In the genomic region with DNA sequence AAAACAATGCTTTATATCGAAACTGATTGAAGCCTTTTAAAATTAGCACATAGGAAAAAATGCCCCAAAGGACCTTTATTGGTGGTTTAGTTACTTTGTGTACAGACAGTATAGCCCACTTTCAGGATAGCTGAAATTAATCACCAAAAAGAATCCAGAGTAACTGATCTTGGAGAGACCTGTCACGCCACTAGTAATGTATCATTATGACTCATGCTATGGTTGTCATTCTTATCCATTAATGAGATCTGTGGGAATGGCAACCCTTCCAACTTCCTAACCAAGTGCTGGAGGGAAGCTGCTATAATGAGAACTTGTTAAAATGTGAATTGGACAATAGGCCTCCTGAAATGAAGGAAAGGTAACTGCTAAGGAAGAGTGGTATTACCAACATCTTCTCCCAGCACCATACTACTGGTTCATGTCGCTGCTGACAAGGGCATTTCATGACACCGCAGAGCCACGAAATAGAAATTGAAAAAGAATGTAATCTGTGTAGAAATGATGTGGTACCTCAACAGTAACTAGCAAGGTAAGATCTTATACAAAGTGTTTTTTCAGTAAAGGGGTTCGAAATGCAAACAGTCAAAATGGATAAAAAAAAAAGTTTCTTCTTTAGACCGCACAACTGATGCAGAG, we compare ENCODE assay signal across 1 cellular context.
TF ChIP-seq lines count a peak whose summit lies in the region.

No MANE protein-coding gene starts in this region.

TF ChIP-seq in K562, 482 proteins besides CTCF, POLR2A, EP300 and RAD21:
- TF ChIP-seq FOXA3 (CRISPR knock-in tag; conservative IDR thresholded peaks at IDR 0.05 in 1 of 2, IDR thresholded peaks at IDR 0.05 in 1 of 2) (no peak), SMARCE1 (IDR thresholded peaks at IDR 0.05) (peak; percentile 56; the same call in 1 of the 2 replicates), FOSL1 (tag; conservative IDR thresholded peaks at IDR 0.05) (peak; percentile 97), ARID1B (IDR thresholded peaks at IDR 0.05) (peak; percentile 49; the same call in 1 of the 2 replicates), JUNB (CRISPR knock-in tag; conservative IDR thresholded peaks at IDR 0.05) (peak; percentile 84), KLF16 (IDR thresholded peaks at IDR 0.05) (no peak), DPF2 (IDR thresholded peaks at IDR 0.05) (0 out of 2 replicates have a peak, but pooled peaks have one; percentile 45), MEIS2 (IDR thresholded peaks at IDR 0.05; ENCODE audit: partially characterized antibody) (peak; percentile 95), TAL1 (IDR thresholded peaks at IDR 0.05) (no peak), SMARCC2 (IDR thresholded peaks at IDR 0.05; ENCODE audit: low read depth) (0 out of 2 replicates have a peak, but pooled peaks have one; percentile 25), SMARCA4 (IDR thresholded peaks at IDR 0.05) (peak; percentile 30; the same call in 1 of the 2 replicates), JUN (IDR thresholded peaks at IDR 0.05; ENCODE audit: borderline replicate concordance, low read depth, low read length) (peak; percentile 76; the same call in 1 of the 2 replicates), JUN (CRISPR knock-in tag; IDR thresholded peaks at IDR 0.05; ENCODE audit: borderline replicate concordance) (no peak), JUND (IDR thresholded peaks at IDR 0.05; ENCODE audit: borderline replicate concordance, low read depth, low read length) (peak; percentile 91), JUND (tag; IDR thresholded peaks at IDR 0.05; ENCODE audit: borderline replicate concordance, low read depth, low read length) (peak; percentile 97), ZNF274 (IDR thresholded peaks at IDR 0.05; ENCODE audit: borderline replicate concordance, low read depth, low read length) (no peak)
- TF ChIP-seq, protein P1, sequence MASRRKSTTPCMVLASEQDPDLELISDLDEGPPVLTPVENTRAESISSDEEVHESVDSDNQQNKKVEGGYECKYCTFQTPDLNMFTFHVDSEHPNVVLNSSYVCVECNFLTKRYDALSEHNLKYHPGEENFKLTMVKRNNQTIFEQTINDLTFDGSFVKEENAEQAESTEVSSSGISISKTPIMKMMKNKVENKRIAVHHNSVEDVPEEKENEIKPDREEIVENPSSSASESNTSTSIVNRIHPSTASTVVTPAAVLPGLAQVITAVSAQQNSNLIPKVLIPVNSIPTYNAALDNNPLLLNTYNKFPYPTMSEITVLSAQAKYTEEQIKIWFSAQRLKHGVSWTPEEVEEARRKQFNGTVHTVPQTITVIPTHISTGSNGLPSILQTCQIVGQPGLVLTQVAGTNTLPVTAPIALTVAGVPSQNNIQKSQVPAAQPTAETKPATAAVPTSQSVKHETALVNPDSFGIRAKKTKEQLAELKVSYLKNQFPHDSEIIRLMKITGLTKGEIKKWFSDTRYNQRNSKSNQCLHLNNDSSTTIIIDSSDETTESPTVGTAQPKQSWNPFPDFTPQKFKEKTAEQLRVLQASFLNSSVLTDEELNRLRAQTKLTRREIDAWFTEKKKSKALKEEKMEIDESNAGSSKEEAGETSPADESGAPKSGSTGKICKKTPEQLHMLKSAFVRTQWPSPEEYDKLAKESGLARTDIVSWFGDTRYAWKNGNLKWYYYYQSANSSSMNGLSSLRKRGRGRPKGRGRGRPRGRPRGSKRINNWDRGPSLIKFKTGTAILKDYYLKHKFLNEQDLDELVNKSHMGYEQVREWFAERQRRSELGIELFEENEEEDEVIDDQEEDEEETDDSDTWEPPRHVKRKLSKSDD (conservative IDR thresholded peaks at IDR 0.05; ENCODE audit: low read length): no peak
- TF ChIP-seq, protein P2, sequence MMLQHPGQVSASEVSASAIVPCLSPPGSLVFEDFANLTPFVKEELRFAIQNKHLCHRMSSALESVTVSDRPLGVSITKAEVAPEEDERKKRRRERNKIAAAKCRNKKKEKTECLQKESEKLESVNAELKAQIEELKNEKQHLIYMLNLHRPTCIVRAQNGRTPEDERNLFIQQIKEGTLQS (IDR thresholded peaks at IDR 0.05): peak; percentile 86
- TF ChIP-seq, protein P2 (CRISPR knock-in tag; conservative IDR thresholded peaks at IDR 0.05): 0 out of 2 replicates have a peak, but pooled peaks have one; percentile 57
- TF ChIP-seq, protein P3, sequence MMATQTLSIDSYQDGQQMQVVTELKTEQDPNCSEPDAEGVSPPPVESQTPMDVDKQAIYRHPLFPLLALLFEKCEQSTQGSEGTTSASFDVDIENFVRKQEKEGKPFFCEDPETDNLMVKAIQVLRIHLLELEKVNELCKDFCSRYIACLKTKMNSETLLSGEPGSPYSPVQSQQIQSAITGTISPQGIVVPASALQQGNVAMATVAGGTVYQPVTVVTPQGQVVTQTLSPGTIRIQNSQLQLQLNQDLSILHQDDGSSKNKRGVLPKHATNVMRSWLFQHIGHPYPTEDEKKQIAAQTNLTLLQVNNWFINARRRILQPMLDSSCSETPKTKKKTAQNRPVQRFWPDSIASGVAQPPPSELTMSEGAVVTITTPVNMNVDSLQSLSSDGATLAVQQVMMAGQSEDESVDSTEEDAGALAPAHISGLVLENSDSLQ (IDR thresholded peaks at IDR 0.05): peak; percentile 81
- TF ChIP-seq, protein P4, sequence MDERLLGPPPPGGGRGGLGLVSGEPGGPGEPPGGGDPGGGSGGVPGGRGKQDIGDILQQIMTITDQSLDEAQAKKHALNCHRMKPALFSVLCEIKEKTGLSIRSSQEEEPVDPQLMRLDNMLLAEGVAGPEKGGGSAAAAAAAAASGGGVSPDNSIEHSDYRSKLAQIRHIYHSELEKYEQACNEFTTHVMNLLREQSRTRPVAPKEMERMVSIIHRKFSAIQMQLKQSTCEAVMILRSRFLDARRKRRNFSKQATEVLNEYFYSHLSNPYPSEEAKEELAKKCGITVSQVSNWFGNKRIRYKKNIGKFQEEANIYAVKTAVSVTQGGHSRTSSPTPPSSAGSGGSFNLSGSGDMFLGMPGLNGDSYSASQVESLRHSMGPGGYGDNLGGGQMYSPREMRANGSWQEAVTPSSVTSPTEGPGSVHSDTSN (CRISPR knock-in tag; IDR thresholded peaks at IDR 0.05; ENCODE audit: low read depth): peak; percentile 62
- TF ChIP-seq, protein P4 (tag; conservative IDR thresholded peaks at IDR 0.05; ENCODE audit: low read depth): peak; percentile 82
